1 cellular context compared by ENCODE assay signal in genomic region chr19:39145180-39145953, GRCh38.
TF ChIP-seq lines count a peak whose summit lies in the region.

No MANE protein-coding gene starts in this region.

TF ChIP-seq in HepG2, 621 proteins besides CTCF, POLR2A, EP300 and RAD21 (continued from another document and continues in another):
- TF ChIP-seq ZSCAN9 (CRISPR knock-in tag; IDR thresholded peaks at IDR 0.05; ENCODE audit: borderline replicate concordance) = no peak
- TF ChIP-seq JUN (CRISPR knock-in tag; IDR thresholded peaks at IDR 0.05) = no peak
- TF ChIP-seq PHF20 (CRISPR knock-in tag; IDR thresholded peaks at IDR 0.05) = 0 out of 2 replicates have a peak, but pooled peaks have one; percentile 39
- TF ChIP-seq REPIN1 (CRISPR knock-in tag; IDR thresholded peaks at IDR 0.05; ENCODE audit: borderline replicate concordance, low read depth) = peak; percentile 54; the same call in 1 of the 2 replicates
- TF ChIP-seq FOXJ3 (CRISPR knock-in tag; IDR thresholded peaks at IDR 0.05; ENCODE audit: borderline replicate concordance) = no peak; the same call in 1 of the 2 replicates
- peak; percentile 94 for TF ChIP-seq ZFX (CRISPR knock-in tag; IDR thresholded peaks at IDR 0.05; ENCODE audit: low read depth)
- TF ChIP-seq ZNF891 (CRISPR knock-in tag; IDR thresholded peaks at IDR 0.05) = no peak
- peak; percentile 42 for TF ChIP-seq BCL6 (CRISPR knock-in tag; IDR thresholded peaks at IDR 0.05)
- TF ChIP-seq TCF12 (IDR thresholded peaks at IDR 0.05) = no peak
- TF ChIP-seq TCF12 (CRISPR knock-in tag; IDR thresholded peaks at IDR 0.05) = no peak
- no peak for TF ChIP-seq NFIC (IDR thresholded peaks at IDR 0.05; ENCODE audit: low read length)
- no peak for TF ChIP-seq CBX2 (IDR thresholded peaks at IDR 0.05; ENCODE audit: low read depth, low read length)
- TF ChIP-seq CBX2 (CRISPR knock-in tag; IDR thresholded peaks at IDR 0.05; ENCODE audit: low read depth) = no peak
- no peak for TF ChIP-seq ZNF543 (CRISPR knock-in tag; IDR thresholded peaks at IDR 0.05)
- no peak for TF ChIP-seq ZNF24 (IDR thresholded peaks at IDR 0.05)
- no peak for TF ChIP-seq ZNF614 (CRISPR knock-in tag; IDR thresholded peaks at IDR 0.05; ENCODE audit: borderline replicate concordance)
- TF ChIP-seq ZNF264 (CRISPR knock-in tag; IDR thresholded peaks at IDR 0.05) = peak; percentile 29
- TF ChIP-seq, protein P1, sequence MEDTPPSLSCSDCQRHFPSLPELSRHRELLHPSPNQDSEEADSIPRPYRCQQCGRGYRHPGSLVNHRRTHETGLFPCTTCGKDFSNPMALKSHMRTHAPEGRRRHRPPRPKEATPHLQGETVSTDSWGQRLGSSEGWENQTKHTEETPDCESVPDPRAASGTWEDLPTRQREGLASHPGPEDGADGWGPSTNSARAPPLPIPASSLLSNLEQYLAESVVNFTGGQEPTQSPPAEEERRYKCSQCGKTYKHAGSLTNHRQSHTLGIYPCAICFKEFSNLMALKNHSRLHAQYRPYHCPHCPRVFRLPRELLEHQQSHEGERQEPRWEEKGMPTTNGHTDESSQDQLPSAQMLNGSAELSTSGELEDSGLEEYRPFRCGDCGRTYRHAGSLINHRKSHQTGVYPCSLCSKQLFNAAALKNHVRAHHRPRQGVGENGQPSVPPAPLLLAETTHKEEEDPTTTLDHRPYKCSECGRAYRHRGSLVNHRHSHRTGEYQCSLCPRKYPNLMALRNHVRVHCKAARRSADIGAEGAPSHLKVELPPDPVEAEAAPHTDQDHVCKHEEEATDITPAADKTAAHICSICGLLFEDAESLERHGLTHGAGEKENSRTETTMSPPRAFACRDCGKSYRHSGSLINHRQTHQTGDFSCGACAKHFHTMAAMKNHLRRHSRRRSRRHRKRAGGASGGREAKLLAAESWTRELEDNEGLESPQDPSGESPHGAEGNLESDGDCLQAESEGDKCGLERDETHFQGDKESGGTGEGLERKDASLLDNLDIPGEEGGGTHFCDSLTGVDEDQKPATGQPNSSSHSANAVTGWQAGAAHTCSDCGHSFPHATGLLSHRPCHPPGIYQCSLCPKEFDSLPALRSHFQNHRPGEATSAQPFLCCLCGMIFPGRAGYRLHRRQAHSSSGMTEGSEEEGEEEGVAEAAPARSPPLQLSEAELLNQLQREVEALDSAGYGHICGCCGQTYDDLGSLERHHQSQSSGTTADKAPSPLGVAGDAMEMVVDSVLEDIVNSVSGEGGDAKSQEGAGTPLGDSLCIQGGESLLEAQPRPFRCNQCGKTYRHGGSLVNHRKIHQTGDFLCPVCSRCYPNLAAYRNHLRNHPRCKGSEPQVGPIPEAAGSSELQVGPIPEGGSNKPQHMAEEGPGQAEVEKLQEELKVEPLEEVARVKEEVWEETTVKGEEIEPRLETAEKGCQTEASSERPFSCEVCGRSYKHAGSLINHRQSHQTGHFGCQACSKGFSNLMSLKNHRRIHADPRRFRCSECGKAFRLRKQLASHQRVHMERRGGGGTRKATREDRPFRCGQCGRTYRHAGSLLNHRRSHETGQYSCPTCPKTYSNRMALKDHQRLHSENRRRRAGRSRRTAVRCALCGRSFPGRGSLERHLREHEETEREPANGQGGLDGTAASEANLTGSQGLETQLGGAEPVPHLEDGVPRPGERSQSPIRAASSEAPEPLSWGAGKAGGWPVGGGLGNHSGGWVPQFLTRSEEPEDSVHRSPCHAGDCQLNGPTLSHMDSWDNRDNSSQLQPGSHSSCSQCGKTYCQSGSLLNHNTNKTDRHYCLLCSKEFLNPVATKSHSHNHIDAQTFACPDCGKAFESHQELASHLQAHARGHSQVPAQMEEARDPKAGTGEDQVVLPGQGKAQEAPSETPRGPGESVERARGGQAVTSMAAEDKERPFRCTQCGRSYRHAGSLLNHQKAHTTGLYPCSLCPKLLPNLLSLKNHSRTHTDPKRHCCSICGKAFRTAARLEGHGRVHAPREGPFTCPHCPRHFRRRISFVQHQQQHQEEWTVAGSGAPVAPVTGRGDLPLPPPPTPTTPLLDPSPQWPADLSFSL (CRISPR knock-in tag; IDR thresholded peaks at IDR 0.05) = no peak
- TF ChIP-seq ZNF850 (CRISPR knock-in tag; conservative IDR thresholded peaks at IDR 0.05) = no peak
- 0 out of 2 replicates have a peak, but pooled peaks have one; percentile 58 for TF ChIP-seq THYN1 (CRISPR knock-in tag; IDR thresholded peaks at IDR 0.05; ENCODE audit: borderline replicate concordance, low read depth)
- no peak for TF ChIP-seq ZNF766 (CRISPR knock-in tag; IDR thresholded peaks at IDR 0.05; ENCODE audit: borderline replicate concordance)
- TF ChIP-seq, protein P2, sequence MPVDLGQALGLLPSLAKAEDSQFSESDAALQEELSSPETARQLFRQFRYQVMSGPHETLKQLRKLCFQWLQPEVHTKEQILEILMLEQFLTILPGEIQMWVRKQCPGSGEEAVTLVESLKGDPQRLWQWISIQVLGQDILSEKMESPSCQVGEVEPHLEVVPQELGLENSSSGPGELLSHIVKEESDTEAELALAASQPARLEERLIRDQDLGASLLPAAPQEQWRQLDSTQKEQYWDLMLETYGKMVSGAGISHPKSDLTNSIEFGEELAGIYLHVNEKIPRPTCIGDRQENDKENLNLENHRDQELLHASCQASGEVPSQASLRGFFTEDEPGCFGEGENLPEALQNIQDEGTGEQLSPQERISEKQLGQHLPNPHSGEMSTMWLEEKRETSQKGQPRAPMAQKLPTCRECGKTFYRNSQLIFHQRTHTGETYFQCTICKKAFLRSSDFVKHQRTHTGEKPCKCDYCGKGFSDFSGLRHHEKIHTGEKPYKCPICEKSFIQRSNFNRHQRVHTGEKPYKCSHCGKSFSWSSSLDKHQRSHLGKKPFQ (CRISPR knock-in tag; IDR thresholded peaks at IDR 0.05; ENCODE audit: insufficient replicate concordance) = no peak
- TF ChIP-seq, protein P3, sequence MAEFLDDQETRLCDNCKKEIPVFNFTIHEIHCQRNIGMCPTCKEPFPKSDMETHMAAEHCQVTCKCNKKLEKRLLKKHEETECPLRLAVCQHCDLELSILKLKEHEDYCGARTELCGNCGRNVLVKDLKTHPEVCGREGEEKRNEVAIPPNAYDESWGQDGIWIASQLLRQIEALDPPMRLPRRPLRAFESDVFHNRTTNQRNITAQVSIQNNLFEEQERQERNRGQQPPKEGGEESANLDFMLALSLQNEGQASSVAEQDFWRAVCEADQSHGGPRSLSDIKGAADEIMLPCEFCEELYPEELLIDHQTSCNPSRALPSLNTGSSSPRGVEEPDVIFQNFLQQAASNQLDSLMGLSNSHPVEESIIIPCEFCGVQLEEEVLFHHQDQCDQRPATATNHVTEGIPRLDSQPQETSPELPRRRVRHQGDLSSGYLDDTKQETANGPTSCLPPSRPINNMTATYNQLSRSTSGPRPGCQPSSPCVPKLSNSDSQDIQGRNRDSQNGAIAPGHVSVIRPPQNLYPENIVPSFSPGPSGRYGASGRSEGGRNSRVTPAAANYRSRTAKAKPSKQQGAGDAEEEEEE (CRISPR knock-in tag; IDR thresholded peaks at IDR 0.05; ENCODE audit: borderline replicate concordance) = peak; percentile 54; the same call in 1 of the 2 replicates
- TF ChIP-seq ZNF768 (CRISPR knock-in tag; IDR thresholded peaks at IDR 0.05) = no peak
- no peak for TF ChIP-seq ZNF503 (CRISPR knock-in tag; IDR thresholded peaks at IDR 0.05)
- no peak for TF ChIP-seq ZNF205 (CRISPR knock-in tag; IDR thresholded peaks at IDR 0.05)
- no peak for TF ChIP-seq HCFC1 (IDR thresholded peaks at IDR 0.05; ENCODE audit: low read depth, low read length)
- TF ChIP-seq, protein P4, sequence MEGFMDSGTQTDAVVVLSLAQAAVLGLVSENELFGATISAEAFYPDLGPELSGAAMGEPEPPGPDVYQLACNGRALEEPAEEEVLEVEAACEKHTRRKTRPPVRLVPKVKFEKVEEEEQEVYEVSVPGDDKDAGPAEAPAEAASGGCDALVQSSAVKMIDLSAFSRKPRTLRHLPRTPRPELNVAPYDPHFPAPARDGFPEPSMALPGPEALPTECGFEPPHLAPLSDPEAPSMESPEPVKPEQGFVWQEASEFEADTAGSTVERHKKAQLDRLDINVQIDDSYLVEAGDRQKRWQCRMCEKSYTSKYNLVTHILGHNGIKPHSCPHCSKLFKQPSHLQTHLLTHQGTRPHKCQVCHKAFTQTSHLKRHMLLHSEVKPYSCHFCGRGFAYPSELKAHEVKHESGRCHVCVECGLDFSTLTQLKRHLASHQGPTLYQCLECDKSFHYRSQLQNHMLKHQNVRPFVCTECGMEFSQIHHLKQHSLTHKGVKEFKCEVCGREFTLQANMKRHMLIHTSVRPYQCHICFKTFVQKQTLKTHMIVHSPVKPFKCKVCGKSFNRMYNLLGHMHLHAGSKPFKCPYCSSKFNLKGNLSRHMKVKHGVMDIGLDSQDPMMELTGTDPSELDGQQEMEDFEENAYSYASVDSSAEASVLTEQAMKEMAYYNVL (CRISPR knock-in tag; IDR thresholded peaks at IDR 0.05; ENCODE audit: borderline replicate concordance) = no peak
- TF ChIP-seq ZNF296 (CRISPR knock-in tag; conservative IDR thresholded peaks at IDR 0.05) = no peak
- no peak for TF ChIP-seq ONECUT2 (CRISPR knock-in tag; IDR thresholded peaks at IDR 0.05)
- TF ChIP-seq ZFP36L2 (CRISPR knock-in tag; IDR thresholded peaks at IDR 0.05) = no peak
- TF ChIP-seq DBP (CRISPR knock-in tag; IDR thresholded peaks at IDR 0.05; ENCODE audit: not compliant biosample characterization) = no peak
- peak; percentile 77; the same call in 1 of the 2 replicates for TF ChIP-seq MAZ (IDR thresholded peaks at IDR 0.05; ENCODE audit: borderline replicate concordance, low read depth, low read length)
- TF ChIP-seq MAZ (CRISPR knock-in tag; IDR thresholded peaks at IDR 0.05; ENCODE audit: low read depth) = peak; percentile 81; the same call in 1 of the 2 replicates
- TF ChIP-seq SPEN (CRISPR knock-in tag; IDR thresholded peaks at IDR 0.05; ENCODE audit: low read depth) = peak; percentile 83
- TF ChIP-seq, protein P5, sequence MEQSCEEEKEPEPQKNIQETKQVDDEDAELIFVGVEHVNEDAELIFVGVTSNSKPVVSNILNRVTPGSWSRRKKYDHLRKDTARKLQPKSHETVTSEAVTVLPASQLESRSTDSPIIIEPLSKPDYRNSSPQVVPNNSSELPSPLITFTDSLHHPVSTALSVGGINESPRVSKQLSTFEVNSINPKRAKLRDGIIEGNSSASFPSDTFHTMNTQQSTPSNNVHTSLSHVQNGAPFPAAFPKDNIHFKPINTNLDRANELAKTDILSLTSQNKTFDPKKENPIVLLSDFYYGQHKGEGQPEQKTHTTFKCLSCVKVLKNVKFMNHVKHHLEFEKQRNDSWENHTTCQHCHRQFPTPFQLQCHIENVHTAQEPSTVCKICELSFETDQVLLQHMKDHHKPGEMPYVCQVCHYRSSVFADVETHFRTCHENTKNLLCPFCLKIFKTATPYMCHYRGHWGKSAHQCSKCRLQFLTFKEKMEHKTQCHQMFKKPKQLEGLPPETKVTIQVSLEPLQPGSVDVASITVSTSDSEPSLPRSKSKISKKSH (CRISPR knock-in tag; IDR thresholded peaks at IDR 0.05; ENCODE audit: borderline replicate concordance) = peak; percentile 54; the same call in 1 of the 2 replicates
- TF ChIP-seq ZBTB8A (CRISPR knock-in tag; IDR thresholded peaks at IDR 0.05; ENCODE audit: borderline replicate concordance, low read depth) = no peak
- TF ChIP-seq, protein P6, sequence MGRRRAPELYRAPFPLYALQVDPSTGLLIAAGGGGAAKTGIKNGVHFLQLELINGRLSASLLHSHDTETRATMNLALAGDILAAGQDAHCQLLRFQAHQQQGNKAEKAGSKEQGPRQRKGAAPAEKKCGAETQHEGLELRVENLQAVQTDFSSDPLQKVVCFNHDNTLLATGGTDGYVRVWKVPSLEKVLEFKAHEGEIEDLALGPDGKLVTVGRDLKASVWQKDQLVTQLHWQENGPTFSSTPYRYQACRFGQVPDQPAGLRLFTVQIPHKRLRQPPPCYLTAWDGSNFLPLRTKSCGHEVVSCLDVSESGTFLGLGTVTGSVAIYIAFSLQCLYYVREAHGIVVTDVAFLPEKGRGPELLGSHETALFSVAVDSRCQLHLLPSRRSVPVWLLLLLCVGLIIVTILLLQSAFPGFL (CRISPR knock-in tag; IDR thresholded peaks at IDR 0.05) = no peak
- no peak for TF ChIP-seq REL (CRISPR knock-in tag; conservative IDR thresholded peaks at IDR 0.05)
- TF ChIP-seq ZNF124 (CRISPR knock-in tag; IDR thresholded peaks at IDR 0.05) = no peak
- TF ChIP-seq HOXA3 (CRISPR knock-in tag; IDR thresholded peaks at IDR 0.05) = peak; percentile 58
- no peak for TF ChIP-seq PCBP1 (IDR thresholded peaks at IDR 0.05; ENCODE audit: borderline replicate concordance, low read depth, low read length)
- TF ChIP-seq BRD4 (CRISPR knock-in tag; IDR thresholded peaks at IDR 0.05) = no peak
- no peak for TF ChIP-seq ISX (CRISPR knock-in tag; conservative IDR thresholded peaks at IDR 0.05)
- TF ChIP-seq HOXD1 (CRISPR knock-in tag; IDR thresholded peaks at IDR 0.05) = peak; percentile 18; the same call in 1 of the 2 replicates
- peak; percentile 18; the same call in 1 of the 2 replicates for TF ChIP-seq KMT2B (CRISPR knock-in tag; IDR thresholded peaks at IDR 0.05)
